9 cellular contexts compared by ENCODE assay signal in genomic region chr5:90096415-90097081, GRCh38.
DNase-seq lines count a peak whose midpoint lies in the region; ATAC-seq and TF ChIP-seq lines count a peak whose summit lies in the region.
"Had no signal": no experiment of that assay in that cellular context is flagged by ENCODE, and none has a peak within 500 bp of the region (broad histone marks: within the 10 kb centered on the region; RNA-seq: fewer than 3 reads in every experiment).

No MANE protein-coding gene starts in this region.

- no peak overlapping the region for H2BK120ac ChIP-seq in H9 (ENCODE audit: low read depth, low read length, poor library complexity, severe bottlenecking)

- H3K9me3 Mint-ChIP-seq in chondrocyte (ENCODE audit: low read depth) (no peaks in the 10 kb centered on the region), neural progenitor cell (no peaks in the 10 kb centered on the region), H9 (no peaks in the 10 kb centered on the region)

- H3K36me3 Mint-ChIP-seq in chondrocyte (ENCODE audit: low read depth) (no peaks in the 10 kb centered on the region), neural progenitor cell (no peaks in the 10 kb centered on the region), H9 (ENCODE audit: insufficient read depth in 1 of 3, low read depth in 3 of 3) (no peaks in the 10 kb centered on the region)

- H3K9ac ChIP-seq in neural progenitor cell: no peak overlapping the region
- no peak overlapping the region for H3K9ac ChIP-seq in H9 (ENCODE audit: extremely low read depth, insufficient read length, low read length)

- TF ChIP-seq CTCF in NB4 (IDR thresholded peaks at IDR 0.05; ENCODE audit: low read depth, low read length) (no peak), chondrocyte (IDR thresholded peaks at IDR 0.05) (no peak), neural progenitor cell (IDR thresholded peaks at IDR 0.05) (no peak), gastrocnemius medialis (IDR thresholded peaks at IDR 0.05 in 4 of 5, conservative IDR thresholded peaks at IDR 0.05 in 1 of 5) (no peak), H9 (conservative IDR thresholded peaks at IDR 0.05) (no peak)

- H3F3A ChIP-seq in neural progenitor cell (ENCODE audit: low read depth): no peaks in the 10 kb centered on the region

- no peak overlapping the region for H4K5ac ChIP-seq in H9 (ENCODE audit: insufficient read length, low read depth, low read length)

- H3K27ac Mint-ChIP-seq in chondrocyte (ENCODE audit: unreplicated experiment) (peak overlapping the region; percentile 62), neural progenitor cell (peak overlapping the region; percentile 24), H9 (peak overlapping the region in 1 of 3 experiments; percentile 37; a peak in 1 of 7 replicates)

- in situ Hi-C loops in gastrocnemius medialis (cut with MboI; ENCODE audit: low sequenced_read_pairs in 4 of 4): no loop called here

- H3K79me1 ChIP-seq in H9 (ENCODE audit: insufficient read depth, low read depth, low read length, poor library complexity, severe bottlenecking): no peaks in the 10 kb centered on the region

- H3K27ac ChIP-seq in neural progenitor cell (no peak overlapping the region), gastrocnemius medialis (no peak overlapping the region), H9 (ENCODE audit: insufficient read length, low read depth, low read length) (no peak overlapping the region)

- peak; percentile 60 for DNase-seq in ELR (ENCODE audit: low read depth)
- peak; percentile 3 for DNase-seq in NB4 (ENCODE audit: low read depth)
- no peak for DNase-seq in chondrocyte (ENCODE audit: low spot score)
- DNase-seq in neural progenitor cell (ENCODE audit: low spot score): no peak
- DNase-seq in gastrocnemius medialis: no peak
- DNase-seq in H9: no peak
- DNase-seq: substantia nigra had no signal

- no peak overlapping the region for H2BK5ac ChIP-seq in H9 (ENCODE audit: insufficient read length, low read length)

- H4K20me1 ChIP-seq in neural progenitor cell (ENCODE audit: low read depth): no peaks in the 10 kb centered on the region
- H4K20me1 ChIP-seq in H9 (ENCODE audit: control insufficient read depth, insufficient read depth, insufficient read length): no peaks in the 10 kb centered on the region

- no peak overlapping the region for H3K18ac ChIP-seq in H9 (ENCODE audit: insufficient read length, low read depth, low read length)

- no peak overlapping the region for H4K8ac ChIP-seq in H9 (replicated peaks; ENCODE audit: insufficient read length, low read depth, low read length)

- H2BK15ac ChIP-seq in H9 (ENCODE audit: low read depth, low read length): no peak overlapping the region

- no peak overlapping the region for H3K14ac ChIP-seq in H9 (ENCODE audit: insufficient read depth, low read length)

- H2BK20ac ChIP-seq in H9 (ENCODE audit: low read depth, low read length, poor library complexity, severe bottlenecking): no peak overlapping the region

- no peak overlapping the region for H2BK12ac ChIP-seq in H9 (ENCODE audit: insufficient read length, low read depth, low read length)

- no peak overlapping the region for H3K23ac ChIP-seq in H9 (ENCODE audit: insufficient read length, low read depth, low read length)

- H3K27me3 Mint-ChIP-seq in chondrocyte (ENCODE audit: low read depth) (no peaks in the 10 kb centered on the region), neural progenitor cell (ENCODE audit: insufficient read depth, low read depth) (no peaks in the 10 kb centered on the region), H9 (ENCODE audit: low read depth) (no peaks in the 10 kb centered on the region)

- ATAC-seq in gastrocnemius medialis (no peak), GM18858 (IDR thresholded peaks at IDR 0.05; ENCODE audit: unreplicated experiment) (no peak), HG03342 (IDR thresholded peaks at IDR 0.05; ENCODE audit: unreplicated experiment) (no peak)

- peak overlapping the region; percentile 7 for H3K4me3 Mint-ChIP-seq in chondrocyte (ENCODE audit: unreplicated experiment)
- H3K4me3 Mint-ChIP-seq in neural progenitor cell: no peak overlapping the region
- H3K4me3 Mint-ChIP-seq in H9: no peak overlapping the region

- no peak overlapping the region for H3K4ac ChIP-seq in H9 (ENCODE audit: low read depth, low read length)

- no peaks in the 10 kb centered on the region for H3K9me3 ChIP-seq in neural progenitor cell (ENCODE audit: low read depth)
- H3K9me3 ChIP-seq in gastrocnemius medialis: no peaks in the 10 kb centered on the region
- H3K9me3 ChIP-seq in H9 (ENCODE audit: control insufficient read depth, low read depth, low read length): no peaks in the 10 kb centered on the region

- H3K79me2 ChIP-seq in neural progenitor cell (ENCODE audit: low read depth): no peaks in the 10 kb centered on the region
- no peaks in the 10 kb centered on the region for H3K79me2 ChIP-seq in H9 (ENCODE audit: insufficient read depth, low read length)

- WGBS in H9 (ENCODE audit: extremely low coverage, insufficient read length, low lambda C conversion rate): no CpG with 5 or more reads among the region's 6 CpGs

- TF ChIP-seq POLR2A in NB4 (IDR thresholded peaks at IDR 0.05; ENCODE audit: extremely low read depth, insufficient read length) (no peak), gastrocnemius medialis (IDR thresholded peaks at IDR 0.05) (no peak)

- no peak overlapping the region for H4K91ac ChIP-seq in H9 (ENCODE audit: insufficient read length, low read depth, low read length)

- H3K4me3 ChIP-seq in NB4 (ENCODE audit: low read depth, low read length) (no peak overlapping the region), neural progenitor cell (no peak overlapping the region), gastrocnemius medialis (no peak overlapping the region)

- no peaks in the 10 kb centered on the region for H3K23me2 ChIP-seq in H9 (ENCODE audit: insufficient read length, low read depth, low read length, poor library complexity, severe bottlenecking)

- no peak overlapping the region for H3K56ac ChIP-seq in H9 (ENCODE audit: insufficient read length, low read depth, low read length)

- H3K36me3 ChIP-seq in neural progenitor cell (no peaks in the 10 kb centered on the region), gastrocnemius medialis (no peaks in the 10 kb centered on the region)

- intact Hi-C loops in gastrocnemius medialis (cut with DNase I; ENCODE audit: low total_unique reads): no loop called here

- peaks cover 52% of the 10 kb centered on the region for H3K4me1 Mint-ChIP-seq in chondrocyte (ENCODE audit: low read depth)
- peaks cover 4% of the 10 kb centered on the region for H3K4me1 Mint-ChIP-seq in neural progenitor cell
- no peaks in the 10 kb centered on the region for H3K4me1 Mint-ChIP-seq in H9

- H3K27me3 ChIP-seq in neural progenitor cell (no peaks in the 10 kb centered on the region), gastrocnemius medialis (no peaks in the 10 kb centered on the region), H9 (ENCODE audit: insufficient read depth, low read length) (no peaks in the 10 kb centered on the region)

- no peak overlapping the region for H2AK5ac ChIP-seq in H9 (ENCODE audit: insufficient read length, low read length)

- H3K4me2 ChIP-seq in neural progenitor cell (no peak overlapping the region), H9 (ENCODE audit: insufficient read depth, insufficient read length, low read length) (no peak overlapping the region)

- no peaks in the 10 kb centered on the region for H3K4me1 ChIP-seq in neural progenitor cell
- H3K4me1 ChIP-seq in gastrocnemius medialis: no peaks in the 10 kb centered on the region
- no peaks in the 10 kb centered on the region; the same call in 1 of the 2 replicates for H3K4me1 ChIP-seq in H9 (ENCODE audit: insufficient read depth, low read length)

- H3T11ph ChIP-seq in H9 (ENCODE audit: low read length): no peak overlapping the region

- H2AFZ ChIP-seq in neural progenitor cell (replicated peaks): no peak overlapping the region
- H2AFZ ChIP-seq in H9 (ENCODE audit: low read length): no peak overlapping the region

Comparison
In these comparisons a context has a peak if more than half of its experiments do, and no peak if none do; other contexts are left out.
1. DNase-seq: peak in ELR (single experiment) and NB4 (single experiment); none in chondrocyte (single experiment), neural progenitor cell (single experiment), gastrocnemius medialis (0 of 2) and H9 (single experiment).